Comparison of ENCODE assay signal across 25 cellular contexts in the genomic region with DNA sequence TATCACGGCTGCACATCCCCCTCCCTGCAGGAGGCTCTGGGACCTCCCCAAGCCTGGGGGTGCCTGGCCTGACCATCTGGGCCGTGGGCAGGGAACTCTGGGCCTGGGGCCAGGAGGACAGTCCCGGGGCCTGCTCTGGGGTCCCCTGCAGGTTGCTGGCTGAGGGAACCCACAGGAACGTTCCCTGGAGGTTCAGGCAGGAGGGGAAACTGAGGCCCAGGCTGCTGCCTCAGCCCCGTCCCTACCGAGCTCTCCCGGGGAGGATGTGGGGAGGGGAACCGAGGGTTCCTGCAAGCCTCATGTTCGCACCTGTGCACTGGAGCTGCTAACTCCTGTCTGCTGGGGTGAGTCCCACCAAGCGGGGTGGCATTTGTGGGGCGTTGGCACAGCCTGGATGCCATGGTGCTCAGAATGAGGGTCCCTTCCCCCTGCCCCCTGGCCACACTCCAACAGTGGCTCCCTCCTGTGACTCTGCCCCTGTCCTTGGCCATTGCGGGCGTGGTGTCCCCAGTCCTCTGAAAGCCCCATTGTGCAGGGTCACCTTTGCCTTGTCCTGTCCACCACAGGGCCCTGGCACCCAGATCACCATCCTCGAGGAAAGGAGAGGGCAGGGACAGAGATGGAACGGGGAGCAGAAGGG. TPM values are rescaled to one million over a fixed set of nuclear protein-coding genes. Genes with fewer than 3 reads are reported as not detected.
DNase-seq lines count a peak whose midpoint lies in the region; ATAC-seq and TF ChIP-seq lines count a peak whose summit lies in the region.
"Had no signal": no experiment of that assay in that cellular context is flagged by ENCODE, and none has a peak within 500 bp of the region (broad histone marks: within the 10 kb centered on the region; RNA-seq: fewer than 3 reads in every experiment).

No MANE protein-coding gene starts in this region.

- no peak for TF ChIP-seq EP300 in SK-N-SH (IDR thresholded peaks at IDR 0.05; ENCODE audit: borderline replicate concordance in 1 of 2, low read depth in 1 of 2, low read length in 1 of 2)

- H2BK12ac ChIP-seq in neuronal stem cell (ENCODE audit: low read length): no peak overlapping the region

- DNase-seq in SK-N-SH: peak; percentile 42
- DNase-seq in stimulated activated CD4-positive, alpha-beta T cell treated with anti-CD3 and anti-CD28 coated beads, Interleukin-4, amount 100 ng/mL, for 24 hours: peak; percentile 2
- no peak for DNase-seq in stimulated activated CD4-positive, alpha-beta T cell treated with anti-CD3 and anti-CD28 coated beads, Interleukin-4, amount 100 ng/mL, for 4 hours
- DNase-seq in neuronal stem cell (ENCODE audit: low spot score): no peak
- DNase-seq in NCI-H128 (lab: John Stamatoyannopoulos, UW; ENCODE audit: unreplicated experiment): no peak
- DNase-seq in testis: no peak
- DNase-seq in SW 1271 (lab: John Stamatoyannopoulos, UW): no peak
- DNase-seq: activated CD4-positive, alpha-beta T cell treated with anti-CD3 and anti-CD28 coated beads for 36 hours; activated naive CD4-positive, alpha-beta T cell treated with anti-CD3 and anti-CD28 coated beads for 36 hours; brain microvascular endothelial cell; DMS79 treated with DMSO at 0.1 percent for 48 hours; GOT3; hippocampal formation; left cardiac atrium; mammary epithelial cell; NCI-H1048; NCI-H1694; NCI-H446; NCI-H774; SHP77; trophoblast cell had no signal

- H3K9ac ChIP-seq in SK-N-SH (no peak overlapping the region), neuronal stem cell (ENCODE audit: low read depth, low read length, poor library complexity) (no peak overlapping the region)
- H3K9ac ChIP-seq: parathyroid adenoma had no signal

- no peak for TF ChIP-seq CTCF in SK-N-SH (IDR thresholded peaks at IDR 0.05)
- TF ChIP-seq CTCF in testis (IDR thresholded peaks at IDR 0.05): no peak

- no peak; the same call in 2 of the 3 replicates for ATAC-seq in SK-N-SH treated with all-trans-retinoic acid at 6 μM for 48 hours
- ATAC-seq: activated CD4-positive, alpha-beta T cell treated with anti-CD3 and anti-CD28 coated beads for 36 hours; left cardiac atrium; Panc1 had no signal

- H3K36me3 ChIP-seq in SK-N-SH (replicated peaks in 1 of 2; ENCODE audit: control insufficient read depth in 1 of 2, insufficient read depth in 2 of 2, low read length in 1 of 2) (peaks cover 0 to 2% of the 10 kb centered on the region in 2 experiments), neuronal stem cell (replicated peaks in 1 of 2; ENCODE audit: control insufficient read depth in 2 of 2, insufficient read depth in 2 of 2, low read length in 2 of 2) (peaks cover 3 to 80% of the 10 kb centered on the region in 2 donors), testis (ENCODE audit: low read depth, missing control alignments) (no peaks in the 10 kb centered on the region)
- H3K36me3 ChIP-seq: brain microvascular endothelial cell had no signal

- H4K20me1 ChIP-seq in SK-N-SH (ENCODE audit: insufficient read depth): no peaks in the 10 kb centered on the region

- H3K9me3 ChIP-seq in SK-N-SH (peaks cover 14% of the 10 kb centered on the region), neuronal stem cell (replicated peaks in 1 of 2; ENCODE audit: control insufficient read depth in 2 of 2, insufficient read depth in 1 of 2, low read depth in 1 of 2, low read length in 2 of 2) (peaks cover 0 to 39% of the 10 kb centered on the region in 2 donors), testis (no peaks in the 10 kb centered on the region)

- H3K14ac ChIP-seq in neuronal stem cell (ENCODE audit: low read length): no peak overlapping the region

- H3K4me1 ChIP-seq in SK-N-SH (ENCODE audit: control insufficient read depth in 1 of 2, insufficient read depth in 2 of 2, low read depth in 1 of 2, low read length in 1 of 2) (peaks cover 0 to 49% of the 10 kb centered on the region in 2 experiments; a peak in 1 of 4 replicates), neuronal stem cell (ENCODE audit: control insufficient read depth in 2 of 2, insufficient read depth in 1 of 2, low read depth in 1 of 2, low read length in 2 of 2) (peaks cover 0 to 8% of the 10 kb centered on the region in 2 donors), testis (no peaks in the 10 kb centered on the region)
- H3K4me1 ChIP-seq: parathyroid adenoma had no signal

- H4K91ac ChIP-seq in neuronal stem cell (ENCODE audit: low read depth, low read length, poor library complexity): no peak overlapping the region

- H2BK15ac ChIP-seq in neuronal stem cell (ENCODE audit: low read length): no peak overlapping the region

- H2AFZ ChIP-seq in SK-N-SH (ENCODE audit: low read depth) (no peak overlapping the region), neuronal stem cell (ENCODE audit: low read length) (no peak overlapping the region)
- H2AFZ ChIP-seq: parathyroid adenoma had no signal

- no peaks in the 10 kb centered on the region for H3F3A ChIP-seq in SK-N-SH (replicated peaks; ENCODE audit: insufficient read depth)

- H3K4me3 ChIP-seq in SK-N-SH (ENCODE audit: low read depth in 2 of 2, low read length in 1 of 2): no peak overlapping the region
- H3K4me3 ChIP-seq in neuronal stem cell (ENCODE audit: low read length in 2 of 2): no peak overlapping the region
- no peak overlapping the region for H3K4me3 ChIP-seq in testis

- H3K27me3 ChIP-seq in SK-N-SH (ENCODE audit: insufficient read depth) (peaks cover 10% of the 10 kb centered on the region), neuronal stem cell (ENCODE audit: control insufficient read depth in 3 of 3, insufficient read depth in 3 of 3, low read depth in 1 of 3, low read length in 3 of 3) (no peaks in the 10 kb centered on the region), testis (no peaks in the 10 kb centered on the region)

- peak overlapping the region; percentile 57 for H3K18ac ChIP-seq in neuronal stem cell (ENCODE audit: low read length)

- H3K4me2 ChIP-seq in SK-N-SH (no peak overlapping the region), neuronal stem cell (ENCODE audit: insufficient read depth, low read length, poor library complexity, severe bottlenecking) (no peak overlapping the region)

- no peak for TF ChIP-seq POLR2A in testis (IDR thresholded peaks at IDR 0.05)

- POLR2A ChIA-PET in SK-N-SH (lab: Yijun Ruan, JAX): no interaction called here

- TF ChIP-seq RAD21 in SK-N-SH (IDR thresholded peaks at IDR 0.05; ENCODE audit: low read length): no peak

- no peak overlapping the region for H2BK120ac ChIP-seq in neuronal stem cell (ENCODE audit: low read depth, low read length)

- peak overlapping the region; percentile 89 for H3K23ac ChIP-seq in neuronal stem cell (ENCODE audit: low read depth, low read length, poor library complexity)

- CTCF ChIA-PET in SK-N-SH (lab: Yijun Ruan, JAX): interaction anchor here (1.5 kb wide), 2 partner anchors 12 to 31 kb away, joined by 3 to 4 read pairs; no protein-coding TSS in a partner anchor

- H2AK5ac ChIP-seq in neuronal stem cell (ENCODE audit: low read depth, low read length): peak overlapping the region; percentile 63

- WGBS in SK-N-SH (ENCODE audit: low lambda C conversion rate): 53% methylated on average over 11 of the region's 15 CpGs
- WGBS in neuronal stem cell (ENCODE audit: extremely low coverage in 2 of 2, insufficient read length in 2 of 2, insufficient replicate concordance in 1 of 2), 2 donors: no CpG with 5 or more reads among the region's 15 CpGs
- WGBS in testis, 2 donors: 88% methylated on average over 15 of the region's 15 CpGs; no CpG with 5 or more reads in 1 of the 2 donors

- H3K9me2 ChIP-seq in SK-N-SH: no peaks in the 10 kb centered on the region

- H4K8ac ChIP-seq in neuronal stem cell (ENCODE audit: low read depth, low read length): no peak overlapping the region

- intact Hi-C loops in testis (cut with DNase I; ENCODE audit: low total_unique reads): no loop called here

- no peaks in the 10 kb centered on the region for H3K79me2 ChIP-seq in SK-N-SH (ENCODE audit: insufficient read depth)
- H3K79me2 ChIP-seq: parathyroid adenoma had no signal

- H3K27ac ChIP-seq in SK-N-SH (ENCODE audit: low read depth in 2 of 2, low read length in 1 of 2): no peak overlapping the region
- H3K27ac ChIP-seq in neuronal stem cell (replicated peaks; ENCODE audit: low read length): no peak overlapping the region
- H3K27ac ChIP-seq in testis: no peak overlapping the region
- H3K27ac ChIP-seq: 22Rv1, brain microvascular endothelial cell, parathyroid adenoma had no signal

- H3K4ac ChIP-seq in neuronal stem cell (ENCODE audit: low read length): no peak overlapping the region

- peaks cover 26% of the 10 kb centered on the region for H3K79me1 ChIP-seq in neuronal stem cell (ENCODE audit: low read depth, low read length)

- peak overlapping the region; percentile 66 for H2BK5ac ChIP-seq in neuronal stem cell (ENCODE audit: low read length)

TF ChIP-seq in SK-N-SH treated with all-trans-retinoic acid at 6 μM for 48 hours, 23 proteins besides CTCF, POLR2A, EP300 and RAD21 (continues in another document):
- no peak for TF ChIP-seq ARNTL (CRISPR knock-in tag; IDR thresholded peaks at IDR 0.05; ENCODE audit: borderline replicate concordance, low read depth)
- no peak for TF ChIP-seq CSDC2 (CRISPR knock-in tag; IDR thresholded peaks at IDR 0.05)
- no peak for TF ChIP-seq GLIS3 (CRISPR knock-in tag; IDR thresholded peaks at IDR 0.05)
- no peak for TF ChIP-seq ZNF565 (CRISPR knock-in tag; conservative IDR thresholded peaks at IDR 0.05; ENCODE audit: low read depth)
- TF ChIP-seq ESRRG (CRISPR knock-in tag; IDR thresholded peaks at IDR 0.05): no peak
- TF ChIP-seq SNAI2 (CRISPR knock-in tag; IDR thresholded peaks at IDR 0.05): no peak
- TF ChIP-seq ZNF8 (CRISPR knock-in tag; IDR thresholded peaks at IDR 0.05): no peak
- TF ChIP-seq ISL1 (CRISPR knock-in tag; IDR thresholded peaks at IDR 0.05): no peak
- TF ChIP-seq TCF4 (CRISPR knock-in tag; IDR thresholded peaks at IDR 0.05; ENCODE audit: borderline replicate concordance): no peak
- no peak for TF ChIP-seq RARB (CRISPR knock-in tag; IDR thresholded peaks at IDR 0.05)

RNA-seq across cellular contexts. Expression of gene ELFN1, which starts 9.4 kb away (rescaled TPM):
- polyA plus RNA-seq in SK-N-SH (2012; rRNA removed) (0.05 and 0.06 TPM in 2 replicates), testis (ENCODE audit: insufficient read depth, low read depth, low replicate concordance) (2.3 TPM)
- 0.01 and 0.03 TPM in 2 replicates for polyA plus RNA-seq in SK-N-SH (2012; cell fraction: cytosol; rRNA removed)
- polyA plus RNA-seq in SK-N-SH (2012; cell fraction: nucleus; rRNA removed): 0.01 and 0.05 TPM in 2 replicates
- 15.6 TPM for polyA plus RNA-seq in neuronal stem cell (2013, experiment 1 of 2)
- polyA plus RNA-seq in neuronal stem cell (2013, experiment 2 of 2): 16.3 TPM
- 1 to 10 TPM; 2.8 to 3.2 TPM for total RNA-seq in testis
- total RNA-seq: activated naive CD4-positive, alpha-beta T cell treated with anti-CD3 and anti-CD28 coated beads for 36 hours had no signal

Comparison
In these comparisons a context has a peak if more than half of its experiments do, and no peak if none do; other contexts are left out.
1. DNase-seq: peak in SK-N-SH (single experiment) and stimulated activated CD4-positive, alpha-beta T cell treated with anti-CD3 and anti-CD28 coated beads, Interleukin-4, amount 100 ng/mL, for 24 hours (single experiment); none in stimulated activated CD4-positive, alpha-beta T cell treated with anti-CD3 and anti-CD28 coated beads, Interleukin-4, amount 100 ng/mL, for 4 hours (0 of 2), neuronal stem cell (single experiment), NCI-H128 (single experiment), testis (single experiment) and SW 1271 (0 of 2).